In the genomic region with DNA sequence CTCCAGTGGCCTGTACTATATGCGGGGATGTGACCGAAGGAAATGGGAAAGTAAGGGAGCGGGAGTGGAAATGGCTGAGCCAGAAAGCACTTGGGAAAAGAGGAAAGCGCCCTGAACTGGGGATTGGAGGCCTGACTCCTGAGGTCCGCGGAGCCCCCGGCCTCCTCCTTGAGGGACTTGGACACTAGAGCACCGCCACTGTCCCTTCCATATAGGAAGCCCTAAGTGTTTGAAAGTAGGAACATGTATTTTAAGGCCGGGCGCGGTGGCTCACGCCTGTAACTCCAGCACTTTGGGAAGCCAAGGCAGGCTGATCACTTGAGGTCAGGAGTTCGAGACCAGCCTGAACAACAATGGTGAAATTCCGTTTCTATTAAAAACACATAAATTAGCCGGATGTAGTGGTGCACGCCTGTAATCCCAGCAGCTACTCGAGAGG, we compare ENCODE assay signal across 8 cellular contexts. TPM values are rescaled to one million over a fixed set of nuclear protein-coding genes. Genes with fewer than 3 reads are reported as not detected.
DNase-seq lines count a peak whose midpoint lies in the region; ATAC-seq and TF ChIP-seq lines count a peak whose summit lies in the region.

No MANE protein-coding gene starts in this region.

- TF ChIP-seq CTCF in Calu3 (IDR thresholded peaks at IDR 0.05; ENCODE audit: unreplicated experiment) (no peak), epithelial cell of esophagus (IDR thresholded peaks at IDR 0.05; ENCODE audit: insufficient read depth, low read depth, low read length, missing control alignments) (no peak), neutrophil (IDR thresholded peaks at IDR 0.05) (no peak)

- no peaks in the 10 kb centered on the region for H3K27me3 Mint-ChIP-seq in Calu3 (ENCODE audit: unreplicated experiment)

- no peaks in the 10 kb centered on the region for H3K9me3 Mint-ChIP-seq in Calu3 (ENCODE audit: low read depth, unreplicated experiment)

- H3K9ac ChIP-seq in NT2/D1 (ENCODE audit: insufficient read length, low read depth): peak overlapping the region; percentile 90

- intact Hi-C loops in Calu3 (cut with micrococcal nuclease; ENCODE audit: unreplicated experiment): loop anchor here (2.0 to 5.0 kb wide), 2 partner anchors 15 to 75 kb away; partner anchors contain the start of gene KIAA0513

- ATAC-seq in HG03280 (IDR thresholded peaks at IDR 0.05; ENCODE audit: unreplicated experiment) (no peak), HG02870 (IDR thresholded peaks at IDR 0.05; ENCODE audit: unreplicated experiment) (no peak)

- TSS peak; percentile 100 for BruUV-seq in Calu3 (replicated peaks; lab: Mats Ljungman, UMichigan)

- CTCF ChIA-PET in Calu3 (lab: Charles Lee): interaction anchor here (0.6 to 1.2 kb wide), 3 partner anchors 15 to 409 kb away, joined by 3 to 7 read pairs (median 4); no protein-coding TSS in a partner anchor

- peaks cover 29% of the 10 kb centered on the region for H3K4me1 Mint-ChIP-seq in Calu3 (ENCODE audit: low read depth, unreplicated experiment)

- H3K27ac Mint-ChIP-seq in Calu3 (ENCODE audit: unreplicated experiment): peak overlapping the region; percentile 89

- no peak for DNase-seq in Calu3
- DNase-seq in NT2/D1 (ENCODE audit: low read depth, low spot score): no peak
- DNase-seq in epithelial cell of esophagus (ENCODE audit: low read depth): no peak
- no peak for DNase-seq in D341Med (ENCODE audit: low spot score)
- DNase-seq in DMS153 (lab: John Stamatoyannopoulos, UW): no peak

- H3K36me3 Mint-ChIP-seq in Calu3 (ENCODE audit: insufficient read depth, unreplicated experiment): peaks cover 41% of the 10 kb centered on the region

- H3K4me3 Mint-ChIP-seq in Calu3 (ENCODE audit: low read depth, unreplicated experiment): peak overlapping the region; percentile 89

- H3K27ac ChIP-seq in neutrophil: peak overlapping the region; percentile 97

- H3K4me1 ChIP-seq in NT2/D1 (ENCODE audit: insufficient read depth, insufficient read length) (peaks cover 2% of the 10 kb centered on the region), neutrophil (ENCODE audit: control insufficient read depth in 1 of 2, insufficient read depth in 1 of 2, low read depth in 1 of 2, low read length in 1 of 2) (peaks cover 75 to 81% of the 10 kb centered on the region in 2 experiments)

- H3K4me3 ChIP-seq in NT2/D1 (ENCODE audit: insufficient read length, low read depth) (peak overlapping the region; percentile 76), epithelial cell of esophagus (ENCODE audit: low read length) (peak overlapping the region; percentile 91), neutrophil (ENCODE audit: low read depth in 1 of 2, low read length in 1 of 2) (peak overlapping the region; percentile 79 to 87)

- H3K9me3 ChIP-seq in NT2/D1 (ENCODE audit: insufficient read depth, low read length) (no peaks in the 10 kb centered on the region), neutrophil (no peaks in the 10 kb centered on the region)

- H3K27me3 ChIP-seq in NT2/D1 (ENCODE audit: insufficient read depth, insufficient read length) (no peaks in the 10 kb centered on the region), neutrophil (no peaks in the 10 kb centered on the region)

- H3K36me3 ChIP-seq in NT2/D1 (ENCODE audit: insufficient read depth, insufficient read length, low read length) (peaks cover 18% of the 10 kb centered on the region), neutrophil (no peaks in the 10 kb centered on the region)

RNA-seq across cellular contexts. Expression of gene ZDHHC7, which starts 0.5 kb away (rescaled TPM):
- 100 and 109 TPM in 2 replicates for total RNA-seq in Calu3 (2022)

RNA-seq across cellular contexts. Expression of gene KIAA0513, which starts 15.7 kb away (rescaled TPM):
- 12.4 and 15.1 TPM in 2 replicates for total RNA-seq in Calu3 (2022)
